ENCODE assay signal across 10 cellular contexts in the genomic region with DNA sequence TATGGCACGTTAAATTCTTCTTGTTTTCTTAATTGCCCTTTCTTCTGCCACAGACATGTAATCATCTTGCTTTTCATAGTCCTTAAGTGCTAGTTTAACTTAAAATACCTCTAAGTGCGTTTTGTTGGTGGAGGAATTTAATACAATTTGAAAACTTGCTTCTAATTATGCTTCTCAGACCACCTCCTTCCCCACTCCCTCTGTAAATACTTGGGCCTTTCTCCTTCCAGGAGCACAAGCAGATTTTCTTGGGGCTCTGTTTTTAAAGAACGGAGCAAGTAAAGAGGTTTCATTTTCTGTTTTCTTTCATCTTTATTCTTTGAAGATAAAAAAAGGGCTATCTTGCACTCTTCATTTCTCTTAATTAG. TPM values are rescaled to one million over a fixed set of nuclear protein-coding genes. Genes with fewer than 3 reads are reported as not detected.
DNase-seq lines count a peak whose midpoint lies in the region; ATAC-seq and TF ChIP-seq lines count a peak whose summit lies in the region.
"Had no signal": no experiment of that assay in that cellular context is flagged by ENCODE, and none has a peak within 500 bp of the region (broad histone marks: within the 10 kb centered on the region; RNA-seq: fewer than 3 reads in every experiment).

No MANE protein-coding gene starts in this region.

- TF ChIP-seq CTCF in epithelial cell of proximal tubule (conservative IDR thresholded peaks at IDR 0.05; ENCODE audit: low read depth, low read length): no peak
- TF ChIP-seq CTCF in sigmoid colon (IDR thresholded peaks at IDR 0.05): no peak

- H3K9me3 Mint-ChIP-seq in activated CD8-positive, alpha-beta T cell treated with anti-CD3 and anti-CD28 coated beads, Interleukin-2, amount 10 ng/mL, durations not matched to agents 7 days and 5 days (ENCODE audit: insufficient read depth): no peaks in the 10 kb centered on the region

- POLR2A ChIA-PET in activated CD8-positive, alpha-beta T cell treated with anti-CD3 and anti-CD28 coated beads, Interleukin-2, amount 10 ng/mL, durations not matched to agents 7 days and 5 days (lab: Charles Lee): no interaction called here

- ATAC-seq in GM18498 (IDR thresholded peaks at IDR 0.05; ENCODE audit: unreplicated experiment) (peak; percentile 37), HG03432 (IDR thresholded peaks at IDR 0.05; ENCODE audit: unreplicated experiment) (peak; percentile 17)
- no peak for ATAC-seq in activated CD8-positive, alpha-beta T cell treated with anti-CD3 and anti-CD28 coated beads, Interleukin-2, amount 10 ng/mL, durations not matched to agents 7 days and 5 days

- intact Hi-C loops in sigmoid colon (cut with DNase I): loop anchor here (5.0 to 10.0 kb wide), 8 partner anchors 79 to 1152 kb away; no protein-coding TSS in a partner anchor

- peak overlapping the region; percentile 80 to 87 (median 85) for H3K27ac ChIP-seq in sigmoid colon
- H3K27ac ChIP-seq: epithelial cell of prostate had no signal

- peaks cover 0 to 10% (median 8%) of the 10 kb centered on the region in 4 donors for H3K4me1 ChIP-seq in sigmoid colon

- H3K9me3 ChIP-seq in sigmoid colon: no peaks in the 10 kb centered on the region

- TF ChIP-seq EP300 in sigmoid colon (IDR thresholded peaks at IDR 0.05): no peak

- H3K4me3 Mint-ChIP-seq in activated CD8-positive, alpha-beta T cell treated with anti-CD3 and anti-CD28 coated beads, Interleukin-2, amount 10 ng/mL, durations not matched to agents 7 days and 5 days: no peak overlapping the region

- no peaks in the 10 kb centered on the region for H3K4me1 Mint-ChIP-seq in activated CD8-positive, alpha-beta T cell treated with anti-CD3 and anti-CD28 coated beads, Interleukin-2, amount 10 ng/mL, durations not matched to agents 7 days and 5 days (ENCODE audit: low read depth)

- peak overlapping the region; percentile 57 for H3K4me3 ChIP-seq in epithelial cell of proximal tubule (ENCODE audit: low read depth, low read length)
- peak overlapping the region; percentile 52 to 70 (median 63) for H3K4me3 ChIP-seq in sigmoid colon

- CTCF ChIA-PET in activated CD8-positive, alpha-beta T cell treated with anti-CD3 and anti-CD28 coated beads, Interleukin-2, amount 10 ng/mL, durations not matched to agents 7 days and 5 days (lab: Charles Lee): no interaction called here

- H3K27me3 Mint-ChIP-seq in activated CD8-positive, alpha-beta T cell treated with anti-CD3 and anti-CD28 coated beads, Interleukin-2, amount 10 ng/mL, durations not matched to agents 7 days and 5 days (ENCODE audit: low read depth): no peaks in the 10 kb centered on the region

- DNase-seq in epithelial cell of proximal tubule (ENCODE audit: low read depth) (no peak), sigmoid colon (no peak), ecto neural progenitor cell (ENCODE audit: low spot score) (no peak), NCI-H2029 treated with DMSO at 0.1 percent for 48 hours (lab: John Stamatoyannopoulos, UW) (no peak), cerebellar cortex (ENCODE audit: low spot score) (no peak)
- DNase-seq in activated CD8-positive, alpha-beta T cell treated with anti-CD3 and anti-CD28 coated beads, Interleukin-2, amount 10 ng/mL, durations not matched to agents 7 days and 5 days: no peak
- DNase-seq: activated CD4-positive, alpha-beta T cell treated with anti-CD3 and anti-CD28 coated beads for 4 hours had no signal

- no peaks in the 10 kb centered on the region for H3K36me3 ChIP-seq in sigmoid colon

- no peaks in the 10 kb centered on the region for H3K36me3 Mint-ChIP-seq in activated CD8-positive, alpha-beta T cell treated with anti-CD3 and anti-CD28 coated beads, Interleukin-2, amount 10 ng/mL, durations not matched to agents 7 days and 5 days (ENCODE audit: low read depth)

- WGBS in sigmoid colon, 2 donors: 8 to 16% methylated on average over 3 of the region's 3 CpGs

- no peaks in the 10 kb centered on the region for H3K27me3 ChIP-seq in sigmoid colon

- no peak overlapping the region for H3K27ac Mint-ChIP-seq in activated CD8-positive, alpha-beta T cell treated with anti-CD3 and anti-CD28 coated beads, Interleukin-2, amount 10 ng/mL, durations not matched to agents 7 days and 5 days

- TF ChIP-seq POLR2A in sigmoid colon (IDR thresholded peaks at IDR 0.05): no peak

RNA-seq across cellular contexts. Expression of gene PCDH18, which starts 0.6 kb away (rescaled TPM):
- total RNA-seq in epithelial cell of proximal tubule (0.29 and 1.5 TPM in 2 replicates), sigmoid colon (100 to 1,000 TPM in 1 of 4 donors, 10 to 100 TPM in 3; 64.6 to 108 (median 70.4) TPM)
- polyA plus RNA-seq in sigmoid colon: 1 to 10 TPM; 1.8 to 4.7 (median 4.2) TPM
- total RNA-seq in activated CD8-positive, alpha-beta T cell treated with anti-CD3 and anti-CD28 coated beads, Interleukin-2, amount 10 ng/mL, durations not matched to agents 7 days and 5 days: not detected

Comparison
In these comparisons a context has a peak if more than half of its experiments do, and no peak if none do; other contexts are left out.
1. RNA of gene PCDH18, which starts 0.6 kb away (total RNA-seq): 64.6 to 108 TPM in sigmoid colon; 0.29 to 1.5 TPM in epithelial cell of proximal tubule and not detected in activated CD8-positive, alpha-beta T cell treated with anti-CD3 and anti-CD28 coated beads, Interleukin-2, amount 10 ng/mL, durations not matched to agents 7 days and 5 days; every median in the first group is over 10 times any median in the second.